ENCODE assay signal across 10 cellular contexts in genomic region chr12:122943196-122943595, GRCh38. TPM values are rescaled to one million over a fixed set of nuclear protein-coding genes. Genes with fewer than 3 reads are reported as not detected.
DNase-seq lines count a peak whose midpoint lies in the region; ATAC-seq and TF ChIP-seq lines count a peak whose summit lies in the region.
"Had no signal": no experiment of that assay in that cellular context is flagged by ENCODE, and none has a peak within 500 bp of the region (broad histone marks: within the 10 kb centered on the region; RNA-seq: fewer than 3 reads in every experiment).

No MANE protein-coding gene starts in this region.

- TF ChIP-seq CTCF in chondrocyte (IDR thresholded peaks at IDR 0.05), result no peak
- no peak for TF ChIP-seq CTCF in left lung (IDR thresholded peaks at IDR 0.05)
- no peak for TF ChIP-seq CTCF in stomach (IDR thresholded peaks at IDR 0.05)

- no peak for ATAC-seq in left lung
- no peak for ATAC-seq in HG03025 (IDR thresholded peaks at IDR 0.05; ENCODE audit: low FRiP score, unreplicated experiment)

- H3K27ac Mint-ChIP-seq in chondrocyte (ENCODE audit: unreplicated experiment), result peak overlapping the region; percentile 74
- H3K27ac Mint-ChIP-seq: neural progenitor cell had no signal

- H3K4me1 Mint-ChIP-seq in chondrocyte (ENCODE audit: low read depth), result peaks cover 59% of the 10 kb centered on the region

- no peaks in the 10 kb centered on the region for H3K36me3 ChIP-seq in left lung
- H3K36me3 ChIP-seq in stomach, result peaks cover 0 to 16% (median 2%) of the 10 kb centered on the region in 4 donors
- H3K36me3 ChIP-seq: neural progenitor cell had no signal

- no peaks in the 10 kb centered on the region for H3K36me3 Mint-ChIP-seq in chondrocyte (ENCODE audit: low read depth)

- intact Hi-C loops in left lung (cut with DNase I), result no loop called here
- intact Hi-C loops in stomach (cut with DNase I; ENCODE audit: low total_unique reads), result no loop called here

- H3K4me3 ChIP-seq in left lung (no peak overlapping the region), stomach (no peak overlapping the region)
- H3K4me3 ChIP-seq: neural progenitor cell had no signal

- peaks cover 0 to 67% of the 10 kb centered on the region in 2 donors for H3K4me1 ChIP-seq in left lung
- H3K4me1 ChIP-seq in stomach, result peaks cover 33 to 63% (median 34%) of the 10 kb centered on the region in 4 donors
- H3K4me1 ChIP-seq: neural progenitor cell had no signal

- DNase-seq in HK-2 (ENCODE audit: unreplicated experiment) (peak; percentile 28), chondrocyte (ENCODE audit: low spot score) (no peak), left lung (no peak), stomach (no peak), superior temporal gyrus (ENCODE audit: extremely low spot score) (no peak), OCI-M1 (lab: John Stamatoyannopoulos, UW) (no peak)
- DNase-seq: SIG-M5, WERI-Rb-1 had no signal

- H3K27me3 ChIP-seq in left lung (no peaks in the 10 kb centered on the region), stomach (no peaks in the 10 kb centered on the region)
- H3K27me3 ChIP-seq: neural progenitor cell had no signal

- H3K9me3 ChIP-seq in left lung (no peaks in the 10 kb centered on the region), stomach (no peaks in the 10 kb centered on the region)

- peak overlapping the region; percentile 33 to 45 for H3K27ac ChIP-seq in left lung
- H3K27ac ChIP-seq in stomach, result peak overlapping the region; percentile 3 to 69 (median 39)
- H3K27ac ChIP-seq: neural progenitor cell, WERI-Rb-1 had no signal

- 61 to 76% (median 74%) methylated on average over 13 of the region's 13 CpGs for WGBS in stomach, 5 donors

- no peak for TF ChIP-seq EP300 in stomach (IDR thresholded peaks at IDR 0.05)

- no peaks in the 10 kb centered on the region for H3K9me3 Mint-ChIP-seq in chondrocyte (ENCODE audit: low read depth)
- H3K9me3 Mint-ChIP-seq: neural progenitor cell had no signal

- no peaks in the 10 kb centered on the region for H3K27me3 Mint-ChIP-seq in chondrocyte (ENCODE audit: low read depth)

- TF ChIP-seq POLR2A in stomach (IDR thresholded peaks at IDR 0.05), result no peak

- H3K4me3 Mint-ChIP-seq in chondrocyte (ENCODE audit: unreplicated experiment), result no peak overlapping the region

RNA-seq across cellular contexts. Expression of gene ABCB9, which starts 23.1 kb away (rescaled TPM):
- total RNA-seq in chondrocyte, result 12.9 to 21.6 TPM (median 14.2 TPM) in 3 replicates
- total RNA-seq in left lung, result 1 to 10 TPM; 4.5 to 7.7 TPM
- total RNA-seq in stomach, result 10 to 100 TPM in 1 of 5 donors, 1 to 10 TPM in 3, not detected in 1; 1.6 to 29.5 (median 3.6) TPM
- 1 to 10 TPM; 1.2 to 2.5 (median 1.9) TPM for polyA plus RNA-seq in stomach

RNA-seq across cellular contexts. Expression of gene OGFOD2, which starts 31.8 kb away (rescaled TPM):
- 12.0 to 13.7 TPM (median 13.5 TPM) in 3 replicates for total RNA-seq in chondrocyte
- total RNA-seq in left lung, result 10 to 100 TPM; 20.3 to 20.6 TPM
- total RNA-seq in stomach, result 10 to 100 TPM in 2 of 5 donors, 1 to 10 TPM in 3; 1.7 to 29.2 (median 8.9) TPM
- polyA plus RNA-seq in stomach, result 10 to 100 TPM; 16.1 to 27.2 (median 18.9) TPM

RNA-seq across cellular contexts. Expression of gene ARL6IP4, which starts 37.3 kb away (rescaled TPM):
- 145 to 165 TPM (median 146 TPM) in 3 replicates for total RNA-seq in chondrocyte
- total RNA-seq in left lung, result 100 to 1,000 TPM; 122 to 133 TPM
- 100 to 1,000 TPM; 104 to 294 (median 181) TPM for total RNA-seq in stomach
- polyA plus RNA-seq in stomach, result 100 to 1,000 TPM; 321 to 432 (median 386) TPM

RNA-seq across cellular contexts. Expression of gene VPS37B, which starts 47.3 kb away (rescaled TPM):
- 17.4 to 25.3 TPM (median 24.4 TPM) in 3 replicates for total RNA-seq in chondrocyte
- 10 to 100 TPM; 33.9 to 35.8 TPM for total RNA-seq in left lung
- total RNA-seq in stomach, result 100 to 1,000 TPM in 1 of 5 donors, 10 to 100 TPM in 4; 13.4 to 105 (median 68.5) TPM
- polyA plus RNA-seq in stomach, result 10 to 100 TPM; 31.3 to 44.0 (median 37.1) TPM
